8 cellular contexts compared by ENCODE assay signal in genomic region chr1:212858055-212858460, GRCh38.
A peak's percentile ranks its signal among the peaks of the same experiment; 100 is the strongest.
DNase-seq lines count a peak whose midpoint lies in the region; ATAC-seq and TF ChIP-seq lines count a peak whose summit lies in the region.

TSS of gene FLVCR1 (plus strand) at chr1:212858275. CDS start at chr1:212858453, 178 bp downstream.

- peak; percentile 84 for ATAC-seq in HG03378 (IDR thresholded peaks at IDR 0.05; ENCODE audit: unreplicated experiment)
- ATAC-seq in central memory CD8-positive, alpha-beta T cell (replicated peaks; ENCODE audit: extremely low read depth, poor library complexity, severe bottlenecking), result peak; percentile 96

- H3K36me3 Mint-ChIP-seq in central memory CD8-positive, alpha-beta T cell (ENCODE audit: insufficient read depth), result peaks cover 5% of the 10 kb centered on the region

- peak; percentile 74 for TF ChIP-seq POLR2A in GM19099 (IDR thresholded peaks at IDR 0.05; ENCODE audit: extremely low read depth, insufficient read length, low read depth)

- peaks cover 24% of the 10 kb centered on the region for H3K4me1 Mint-ChIP-seq in central memory CD8-positive, alpha-beta T cell

- H3K4me3 Mint-ChIP-seq in central memory CD8-positive, alpha-beta T cell, result no peak within 1 kb of the TSS

- H3K27me3 Mint-ChIP-seq in central memory CD8-positive, alpha-beta T cell, result no peaks in the 10 kb centered on the region

- H3K9me3 Mint-ChIP-seq in central memory CD8-positive, alpha-beta T cell, result no peaks in the 10 kb centered on the region

- peak within 1 kb of the TSS; percentile 87 for H3K27ac Mint-ChIP-seq in central memory CD8-positive, alpha-beta T cell (ENCODE audit: low read depth)

- DNase-seq in AML-193 (lab: John Stamatoyannopoulos, UW), result peak; percentile 91 to 94
- DNase-seq in NCI-H446 treated with DMSO at 0.1 percent for 48 hours (lab: John Stamatoyannopoulos, UW), result peak; percentile 95
- peak; percentile 86 for DNase-seq in activated CD4-positive, CD25-positive, alpha-beta regulatory T cell treated with anti-CD3 and anti-CD28 coated beads, Interleukin-2, amount 50 U/mL, for 16 hours (ENCODE audit: low read depth, low spot score)
- DNase-seq in central memory CD8-positive, alpha-beta T cell (ENCODE audit: low spot score in 2 of 2), result peak; percentile 80
- DNase-seq in iris pigment epithelial cell (ENCODE audit: low read depth), result peak; percentile 97
- peak; percentile 83 to 95 for DNase-seq in stimulated activated CD4-positive, alpha-beta T cell treated with anti-CD3 and anti-CD28 coated beads, Interleukin-12 subunit alpha, Interleukin-12 subunit beta, amount 100 ng/mL, for 24 hours (ENCODE audit: low read depth in 2 of 2)

Comparison
In these comparisons a context has a peak if more than half of its experiments do, and no peak if none do; other contexts are left out.
1. Peak in every context shown above with its lines: DNase-seq and ATAC-seq.